Comparison of ENCODE assay signal across 12 cellular contexts in genomic region chr4:15425520-15425919, GRCh38. TPM values are rescaled to one million over a fixed set of nuclear protein-coding genes. Genes with fewer than 3 reads are reported as not detected.
"Had no signal": no experiment of that assay in that cellular context is flagged by ENCODE, and none has a peak within 500 bp of the region (broad histone marks: within the 10 kb centered on the region; RNA-seq: fewer than 3 reads in every experiment).

No MANE protein-coding gene starts in this region.

- DNase-seq: activated CD4-positive, alpha-beta T cell treated with anti-CD3 and anti-CD28 coated beads, Interleukin-2, amount 10 ng/mL, durations not matched to agents 24 days and 14 days; caudate nucleus; esophagus squamous epithelium; hypothalamus; kidney glomerular epithelial cell; stimulated activated CD4-positive, alpha-beta T cell treated with anti-CD3 and anti-CD28 coated beads, Interleukin-4, amount 100 ng/mL, for 24 hours; testis had no signal

- H3K36me3 ChIP-seq: esophagus squamous epithelium, right atrium auricular region had no signal

- H3K27me3 Mint-ChIP-seq: activated CD4-positive, alpha-beta T cell treated with anti-CD3 and anti-CD28 coated beads, Interleukin-2, amount 10 ng/mL, durations not matched to agents 24 days and 14 days; progenitor cell of endocrine pancreas; stimulated activated naive CD8-positive, alpha-beta T cell treated with anti-CD3 and anti-CD28 coated beads, Interleukin-15, Interleukin-2, amounts not matched to agents 100 ng/mL and 50 ng/mL, for 24 hours had no signal

- H3K27ac ChIP-seq: right atrium auricular region, testis had no signal

- H3K4me1 ChIP-seq: testis had no signal

- H3K27me3 ChIP-seq: esophagus squamous epithelium, right atrium auricular region, testis had no signal

- H3K4me3 Mint-ChIP-seq: activated CD4-positive, alpha-beta T cell treated with anti-CD3 and anti-CD28 coated beads, Interleukin-2, amount 10 ng/mL, durations not matched to agents 24 days and 14 days; stimulated activated naive CD8-positive, alpha-beta T cell treated with anti-CD3 and anti-CD28 coated beads, Interleukin-15, Interleukin-2, amounts not matched to agents 100 ng/mL and 50 ng/mL, for 24 hours had no signal

- H3K9me3 ChIP-seq: esophagus squamous epithelium, right atrium auricular region, testis had no signal

- H3K9me3 Mint-ChIP-seq: activated CD4-positive, alpha-beta T cell treated with anti-CD3 and anti-CD28 coated beads, Interleukin-2, amount 10 ng/mL, durations not matched to agents 24 days and 14 days; stimulated activated naive CD8-positive, alpha-beta T cell treated with anti-CD3 and anti-CD28 coated beads, Interleukin-15, Interleukin-2, amounts not matched to agents 100 ng/mL and 50 ng/mL, for 24 hours had no signal

- H3K4me3 ChIP-seq: esophagus squamous epithelium, right atrium auricular region, skin epidermis, testis had no signal

RNA-seq across cellular contexts. Expression of gene C1QTNF7, which starts 2.3 kb away (rescaled TPM):
- total RNA-seq: activated CD4-positive, alpha-beta T cell treated with anti-CD3 and anti-CD28 coated beads, Interleukin-2, amount 10 ng/mL, durations not matched to agents 24 days and 14 days; progenitor cell of endocrine pancreas had no signal

RNA-seq across cellular contexts. Expression of gene CC2D2A, which starts 44.2 kb away (rescaled TPM):
- total RNA-seq: activated CD4-positive, alpha-beta T cell treated with anti-CD3 and anti-CD28 coated beads, Interleukin-2, amount 10 ng/mL, durations not matched to agents 24 days and 14 days; activated CD8-positive, alpha-beta memory T cell treated with anti-CD3 and anti-CD28 coated beads for 36 hours had no signal
